ENCODE assay signal across 19 cellular contexts in genomic region chr3:69103123-69103522, GRCh38. TPM values are rescaled to one million over a fixed set of nuclear protein-coding genes. Genes with fewer than 3 reads are reported as not detected.
A peak's percentile ranks its signal among the peaks of the same experiment; 100 is the strongest.
DNase-seq lines count a peak whose midpoint lies in the region; ATAC-seq and TF ChIP-seq lines count a peak whose summit lies in the region.
"Had no signal": no experiment of that assay in that cellular context is flagged by ENCODE, and none has a peak within 500 bp of the region (broad histone marks: within the 10 kb centered on the region; RNA-seq: fewer than 3 reads in every experiment).

No MANE protein-coding gene starts in this region.

- TF ChIP-seq CTCF in KMS-11 (conservative IDR thresholded peaks at IDR 0.05; ENCODE audit: low read depth, low read length) (no peak), gastrocnemius medialis (IDR thresholded peaks at IDR 0.05 in 4 of 5, conservative IDR thresholded peaks at IDR 0.05 in 1 of 5) (no peak)

- in situ Hi-C loops in gastrocnemius medialis (cut with MboI; ENCODE audit: low sequenced_read_pairs in 4 of 4), result no loop called here

- H3K4me1 Mint-ChIP-seq in activated naive CD8-positive, alpha-beta T cell (ENCODE audit: low read depth), result peaks cover 52% of the 10 kb centered on the region
- peaks cover 35% of the 10 kb centered on the region for H3K4me1 Mint-ChIP-seq in activated naive CD8-positive, alpha-beta T cell treated with anti-CD3 and anti-CD28 coated beads, Interleukin-2, amount 50 U/mL, for 24 hours
- H3K4me1 Mint-ChIP-seq in effector memory CD8-positive, alpha-beta T cell (ENCODE audit: low read depth in 2 of 2), result peaks cover 26 to 44% of the 10 kb centered on the region in 2 donors
- H3K4me1 Mint-ChIP-seq: GM23338 had no signal

- H2AFZ ChIP-seq in KMS-11 (ENCODE audit: low read depth), result no peak overlapping the region
- H2AFZ ChIP-seq: GM23338 had no signal

- H3K36me3 ChIP-seq in KMS-11 (ENCODE audit: insufficient read depth) (no peaks in the 10 kb centered on the region; the same call in 1 of the 2 replicates), gastrocnemius medialis (peaks cover 0 to 23% of the 10 kb centered on the region in 2 donors)

- H3K9me3 Mint-ChIP-seq in activated naive CD8-positive, alpha-beta T cell (ENCODE audit: low read depth), result no peaks in the 10 kb centered on the region
- no peaks in the 10 kb centered on the region for H3K9me3 Mint-ChIP-seq in activated naive CD8-positive, alpha-beta T cell treated with anti-CD3 and anti-CD28 coated beads, Interleukin-2, amount 50 U/mL, for 24 hours
- H3K9me3 Mint-ChIP-seq in effector memory CD8-positive, alpha-beta T cell, result no peaks in the 10 kb centered on the region
- H3K9me3 Mint-ChIP-seq: CD8-positive, alpha-beta memory T cell; GM23338; IgD-negative memory B cell had no signal

- peaks cover 27% of the 10 kb centered on the region for H3K36me3 Mint-ChIP-seq in activated naive CD8-positive, alpha-beta T cell
- peaks cover 41% of the 10 kb centered on the region for H3K36me3 Mint-ChIP-seq in activated naive CD8-positive, alpha-beta T cell treated with anti-CD3 and anti-CD28 coated beads, Interleukin-2, amount 50 U/mL, for 24 hours (ENCODE audit: low read depth)
- peaks cover 68% of the 10 kb centered on the region for H3K36me3 Mint-ChIP-seq in effector memory CD8-positive, alpha-beta T cell (ENCODE audit: insufficient read depth)

- no peaks in the 10 kb centered on the region for H3K27me3 ChIP-seq in KMS-11 (ENCODE audit: insufficient read depth, low read depth)
- no peaks in the 10 kb centered on the region for H3K27me3 ChIP-seq in gastrocnemius medialis
- H3K27me3 ChIP-seq: BLaER1, Peyer's patch had no signal

- ATAC-seq in activated naive CD8-positive, alpha-beta T cell treated with anti-CD3 and anti-CD28 coated beads, Interleukin-2, amount 50 U/mL, for 24 hours, result no peak
- no peak for ATAC-seq in effector memory CD8-positive, alpha-beta T cell (replicated peaks)
- peak; percentile 85 to 98 for ATAC-seq in gastrocnemius medialis
- ATAC-seq in GM19351 (IDR thresholded peaks at IDR 0.05; ENCODE audit: unreplicated experiment), result no peak
- ATAC-seq: GM23338 had no signal

- peaks cover 74% of the 10 kb centered on the region for H3K4me1 ChIP-seq in KMS-11 (ENCODE audit: low read depth, poor library complexity, severe bottlenecking)
- peaks cover 51 to 53% of the 10 kb centered on the region in 2 donors for H3K4me1 ChIP-seq in gastrocnemius medialis
- H3K4me1 ChIP-seq: Peyer's patch had no signal

- H3K4me3 Mint-ChIP-seq in activated naive CD8-positive, alpha-beta T cell, result no peak overlapping the region
- no peak overlapping the region for H3K4me3 Mint-ChIP-seq in activated naive CD8-positive, alpha-beta T cell treated with anti-CD3 and anti-CD28 coated beads, Interleukin-2, amount 50 U/mL, for 24 hours
- H3K4me3 Mint-ChIP-seq in effector memory CD8-positive, alpha-beta T cell, result no peak overlapping the region
- H3K4me3 Mint-ChIP-seq: GM23338, IgD-negative memory B cell had no signal

- no peak overlapping the region for H3K9ac ChIP-seq in KMS-11
- H3K9ac ChIP-seq: BLaER1 had no signal

- DNase-seq in activated naive CD8-positive, alpha-beta T cell treated with anti-CD3 and anti-CD28 coated beads, Interleukin-2, amount 50 U/mL, for 24 hours, result no peak
- DNase-seq in effector memory CD8-positive, alpha-beta T cell, result no peak
- DNase-seq in gastrocnemius medialis (no peak), DMS114 treated with DMSO at 0.1 percent for 48 hours (lab: John Stamatoyannopoulos, UW; ENCODE audit: unreplicated experiment) (no peak)
- DNase-seq in NK-92 treated with Interleukin-12 subunit alpha and Interleukin-12 subunit beta, amount 100 ng/mL, for 24 hours (lab: John Stamatoyannopoulos, UW), result no peak
- DNase-seq: CD8-positive, alpha-beta memory T cell; HCEC 1CT; Kasumi-1; NCI-H1105; NCI-H2081; NCI-H446 treated with DMSO at 0.1 percent for 48 hours; NCI-H69; Peyer's patch had no signal

- H3K4me2 ChIP-seq in KMS-11, result peak overlapping the region; percentile 92; the same call in 1 of the 2 replicates
- H3K4me2 ChIP-seq: BLaER1, GM23338 had no signal

- H3K4me3 ChIP-seq in KMS-11 (IDR thresholded peaks at IDR 0.05; ENCODE audit: insufficient read depth, low read depth, low read length) (no peak overlapping the region), gastrocnemius medialis (no peak overlapping the region)
- H3K4me3 ChIP-seq: BLaER1, GM23338, Peyer's patch had no signal

- no peaks in the 10 kb centered on the region for H3K27me3 Mint-ChIP-seq in activated naive CD8-positive, alpha-beta T cell
- H3K27me3 Mint-ChIP-seq in activated naive CD8-positive, alpha-beta T cell treated with anti-CD3 and anti-CD28 coated beads, Interleukin-2, amount 50 U/mL, for 24 hours, result no peaks in the 10 kb centered on the region
- H3K27me3 Mint-ChIP-seq in effector memory CD8-positive, alpha-beta T cell, result no peaks in the 10 kb centered on the region
- H3K27me3 Mint-ChIP-seq: CD8-positive, alpha-beta memory T cell; IgD-negative memory B cell had no signal

- H3K27ac ChIP-seq in KMS-11 (no peak overlapping the region; the same call in 1 of the 2 replicates), gastrocnemius medialis (peak overlapping the region; percentile 95 to 97 (median 96))
- H3K27ac ChIP-seq: BLaER1, Peyer's patch had no signal

- TF ChIP-seq POLR2A in gastrocnemius medialis (IDR thresholded peaks at IDR 0.05), result no peak

- H3K79me2 ChIP-seq in KMS-11 (ENCODE audit: insufficient read depth, low read depth), result peaks cover 45% of the 10 kb centered on the region

- H3K9me3 ChIP-seq in gastrocnemius medialis, result no peaks in the 10 kb centered on the region
- H3K9me3 ChIP-seq: BLaER1, Peyer's patch had no signal

- intact Hi-C loops in gastrocnemius medialis (cut with DNase I; ENCODE audit: low total_unique reads), result no loop called here

- no peaks in the 10 kb centered on the region for H4K20me1 ChIP-seq in KMS-11 (ENCODE audit: insufficient read depth)
- H4K20me1 ChIP-seq: BLaER1 had no signal

- H3K27ac Mint-ChIP-seq in activated naive CD8-positive, alpha-beta T cell, result peak overlapping the region; percentile 75
- H3K27ac Mint-ChIP-seq in activated naive CD8-positive, alpha-beta T cell treated with anti-CD3 and anti-CD28 coated beads, Interleukin-2, amount 50 U/mL, for 24 hours, result no peak overlapping the region
- peak overlapping the region; percentile 63 to 86 for H3K27ac Mint-ChIP-seq in effector memory CD8-positive, alpha-beta T cell
- H3K27ac Mint-ChIP-seq: GM23338, IgD-negative memory B cell had no signal

RNA-seq across cellular contexts. Expression of gene ARL6IP5, which starts 18.4 kb away (rescaled TPM):
- total RNA-seq in gastrocnemius medialis, result 100 to 1,000 TPM; 108 to 181 (median 145) TPM

RNA-seq across cellular contexts. Expression of gene LMOD3, which starts 19.3 kb away (rescaled TPM):
- total RNA-seq in gastrocnemius medialis, result 100 to 1,000 TPM in 3 of 4 donors, 10 to 100 TPM in 1; 31.0 to 194 (median 113) TPM
- total RNA-seq: CD8-positive, alpha-beta memory T cell; GM23338; Peyer's patch had no signal

RNA-seq across cellular contexts. Expression of gene UBA3, which starts 23.0 kb away (rescaled TPM):
- total RNA-seq in gastrocnemius medialis, result 10 to 100 TPM; 29.3 to 42.2 (median 36.0) TPM

RNA-seq across cellular contexts. Expression of gene TMF1, which starts 51.0 kb away (rescaled TPM):
- 10 to 100 TPM; 27.0 to 49.6 (median 33.5) TPM for total RNA-seq in gastrocnemius medialis

Comparison
In these comparisons a context has a peak if more than half of its experiments do, and no peak if none do; other contexts are left out.
1. ATAC-seq: peak in gastrocnemius medialis (2 of 2); none in activated naive CD8-positive, alpha-beta T cell treated with anti-CD3 and anti-CD28 coated beads, Interleukin-2, amount 50 U/mL, for 24 hours (single experiment), effector memory CD8-positive, alpha-beta T cell (single experiment) and GM19351 (single experiment).